18 cellular contexts compared by ENCODE assay signal in genomic region chr7:92705831-92706230, GRCh38.
"Had no signal": no experiment of that assay in that cellular context is flagged by ENCODE, and none has a peak within 500 bp of the region (broad histone marks: within the 10 kb centered on the region; RNA-seq: fewer than 3 reads in every experiment).

No MANE protein-coding gene starts in this region.

- ATAC-seq: left cardiac atrium; stimulated activated naive B cell treated with anti-CD40 and anti-IgM and Interleukin-4, amounts not matched to agents 10 μg/mL and 1 μg/mL and 100 μg/mL, for 72 hours had no signal

- H3K4me1 Mint-ChIP-seq: nephron progenitor cell had no signal

- DNase-seq: activated CD4-positive, CD25-positive, alpha-beta regulatory T cell treated with anti-CD3 and anti-CD28 coated beads, Interleukin-2, amount 50 U/mL, for 72 hours; activated CD8-positive, alpha-beta T cell treated with anti-CD3 and anti-CD28 coated beads for 36 hours; activated gamma-delta T cell; activated T-cell treated with anti-CD3 and anti-CD28 coated beads, Interleukin-2, amount 50 U/mL, for 48 hours; amniotic stem cell; effector CD4-positive, alpha-beta T cell; left cardiac atrium; nephron progenitor cell; nucleus accumbens; sigmoid colon; stimulated activated naive B cell treated with anti-CD40 and anti-IgM and Interleukin-4, amounts not matched to agents 10 μg/mL and 1 μg/mL and 100 μg/mL, for 72 hours; substantia nigra; SW 1271; T-helper 2 cell; tibial artery; uterus had no signal

- H3K4me3 ChIP-seq: esophagus muscularis mucosa, sigmoid colon, tibial artery, uterus had no signal

- H3K4me3 Mint-ChIP-seq: activated CD8-positive, alpha-beta T cell treated with anti-CD3 and anti-CD28 coated beads for 36 hours; nephron progenitor cell; stimulated activated naive B cell treated with anti-CD40 and anti-IgM and Interleukin-4, amounts not matched to agents 10 μg/mL and 1 μg/mL and 100 μg/mL, for 72 hours had no signal

- H3K36me3 ChIP-seq: esophagus muscularis mucosa, sigmoid colon, tibial artery, uterus had no signal

- H3K27me3 Mint-ChIP-seq: activated CD8-positive, alpha-beta T cell treated with anti-CD3 and anti-CD28 coated beads for 36 hours; stimulated activated naive B cell treated with anti-CD40 and anti-IgM and Interleukin-4, amounts not matched to agents 10 μg/mL and 1 μg/mL and 100 μg/mL, for 72 hours had no signal

- H3K9me3 Mint-ChIP-seq: activated CD8-positive, alpha-beta T cell treated with anti-CD3 and anti-CD28 coated beads for 36 hours had no signal

- H3K27me3 ChIP-seq: esophagus muscularis mucosa, sigmoid colon, tibial artery, uterus had no signal

- H3K27ac ChIP-seq: esophagus muscularis mucosa, sigmoid colon, tibial artery, uterus, VCaP had no signal

- H3K27ac Mint-ChIP-seq: nephron progenitor cell; stimulated activated naive B cell treated with anti-CD40 and anti-IgM and Interleukin-4, amounts not matched to agents 10 μg/mL and 1 μg/mL and 100 μg/mL, for 72 hours had no signal

- H3K4me1 ChIP-seq: sigmoid colon, tibial artery, uterus had no signal

- H3K9me3 ChIP-seq: esophagus muscularis mucosa, sigmoid colon, tibial artery, uterus had no signal
